Comparison of ENCODE assay signal across 8 cellular contexts in genomic region chr20:50120935-50121693, GRCh38. TPM values are rescaled to one million over a fixed set of nuclear protein-coding genes. Genes with fewer than 3 reads are reported as not detected.
A peak's percentile ranks its signal among the peaks of the same experiment; 100 is the strongest.
DNase-seq lines count a peak whose midpoint lies in the region; ATAC-seq and TF ChIP-seq lines count a peak whose summit lies in the region.

No MANE protein-coding gene starts in this region.

- no peaks in the 10 kb centered on the region for H3K9me3 ChIP-seq in gastrocnemius medialis

- intact Hi-C loops in gastrocnemius medialis (cut with DNase I; ENCODE audit: low total_unique reads), result loop anchor here (1.0 to 2.0 kb wide), 2 partner anchors 32 to 48 kb away; partner anchors contain the start of gene PEDS1

- DNase-seq in GM12864 (ENCODE audit: low read depth), result no peak
- peak; percentile 55 for DNase-seq in NCI-H1105 treated with DMSO at 0.1 percent for 48 hours (lab: John Stamatoyannopoulos, UW)
- DNase-seq in SW 1271 (lab: John Stamatoyannopoulos, UW), result peak; percentile 28 to 66
- peak in 46 of 56 donors; percentile 11 to 77 (median 45) for DNase-seq in amygdala (lab: John Stamatoyannopoulos, UW)
- peak; percentile 76 for DNase-seq in hepatic stellate cell (ENCODE audit: low spot score)
- DNase-seq in gastrocnemius medialis, result peak; percentile 61 to 83

- no peak for TF ChIP-seq POLR2A in gastrocnemius medialis (IDR thresholded peaks at IDR 0.05)

- TF ChIP-seq CTCF in GM12864 (IDR thresholded peaks at IDR 0.05; ENCODE audit: low read depth, low read length, missing control alignments), result peak; percentile 86
- TF ChIP-seq CTCF in gastrocnemius medialis (IDR thresholded peaks at IDR 0.05 in 4 of 5, conservative IDR thresholded peaks at IDR 0.05 in 1 of 5), result peak; percentile 92 to 96 (median 96)

- peak overlapping the region; percentile 43 to 81 (median 68) for H3K27ac ChIP-seq in gastrocnemius medialis

- peaks cover 0 to 15% of the 10 kb centered on the region in 2 donors for H3K36me3 ChIP-seq in gastrocnemius medialis

- no peaks in the 10 kb centered on the region for H3K27me3 ChIP-seq in gastrocnemius medialis

- H3K4me3 ChIP-seq in GM12864 (ENCODE audit: low read depth, low read length), result no peak overlapping the region
- H3K4me3 ChIP-seq in gastrocnemius medialis, result no peak overlapping the region

- in situ Hi-C loops in gastrocnemius medialis (cut with MboI; ENCODE audit: low sequenced_read_pairs in 4 of 4), result loop anchor here in 3 of 4 donors (5.0 kb wide), 2 partner anchors 41 to 46 kb away; no protein-coding TSS in a partner anchor

- ATAC-seq in gastrocnemius medialis (peak; percentile 80 to 89), HG03108 (IDR thresholded peaks at IDR 0.05; ENCODE audit: unreplicated experiment) (no peak), GM21515 (IDR thresholded peaks at IDR 0.05; ENCODE audit: unreplicated experiment) (no peak)

- peaks cover 10 to 14% of the 10 kb centered on the region in 2 donors for H3K4me1 ChIP-seq in gastrocnemius medialis

RNA-seq across cellular contexts. Expression of gene UBE2V1, which starts 8.2 kb away (rescaled TPM):
- 10 to 100 TPM; 37.6 to 58.5 (median 46.9) TPM for total RNA-seq in gastrocnemius medialis

RNA-seq across cellular contexts. Expression of gene PEDS1, which starts 32.4 kb away (rescaled TPM):
- 10 to 100 TPM; 33.2 to 77.9 (median 38.2) TPM for total RNA-seq in gastrocnemius medialis

Comparison
In these comparisons a context has a peak if more than half of its experiments do, and no peak if none do; other contexts are left out.
1. ATAC-seq: peak in gastrocnemius medialis (2 of 2); none in HG03108 (single experiment) and GM21515 (single experiment).